Comparison of ENCODE assay signal across 9 cellular contexts in the genomic region with DNA sequence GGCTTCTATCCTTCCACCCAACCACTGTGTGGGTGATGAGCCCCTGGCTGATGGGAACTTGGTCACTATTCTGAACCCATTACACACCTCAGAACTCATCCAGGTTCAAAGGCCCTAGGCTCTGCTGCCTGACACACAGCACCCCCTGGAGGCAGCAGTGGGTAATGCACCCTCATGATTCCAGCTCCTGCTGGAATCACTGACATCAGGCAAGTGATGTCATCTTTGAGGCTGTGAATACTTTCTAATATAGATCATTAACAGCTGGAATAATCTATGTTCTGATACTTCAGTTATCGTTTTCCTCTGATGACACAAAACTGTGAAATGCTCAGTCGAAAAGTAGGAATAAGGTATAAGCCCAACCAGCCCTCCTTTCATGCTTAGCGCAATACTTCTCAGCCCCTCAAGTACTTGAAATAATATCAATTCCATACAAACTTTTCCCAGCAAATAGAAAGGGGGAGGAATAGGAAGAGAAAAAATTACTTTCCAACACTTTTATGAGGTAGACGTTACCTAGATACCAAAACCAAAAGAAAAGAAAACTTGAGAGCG. TPM values are rescaled to one million over a fixed set of nuclear protein-coding genes. Genes with fewer than 3 reads are reported as not detected.
DNase-seq lines count a peak whose midpoint lies in the region; ATAC-seq and TF ChIP-seq lines count a peak whose summit lies in the region.
"Had no signal": no experiment of that assay in that cellular context is flagged by ENCODE, and none has a peak within 500 bp of the region (broad histone marks: within the 10 kb centered on the region; RNA-seq: fewer than 3 reads in every experiment).

No MANE protein-coding gene starts in this region.

- H2AFZ ChIP-seq in PC-9 (no peak overlapping the region), trophoblast cell (ENCODE audit: insufficient read depth, low read length, poor library complexity) (no peak overlapping the region)

- H3K4me2 ChIP-seq in PC-9: no peak overlapping the region
- H3K4me2 ChIP-seq in trophoblast cell (ENCODE audit: low read length): no peak overlapping the region

- CTCF ChIA-PET in BJ (lab: Yijun Ruan, JAX): interaction anchor here (0.6 to 2.3 kb wide), 17 partner anchors 9 to 348 kb away, joined by 3 to 17 read pairs (median 4); no protein-coding TSS in a partner anchor
- CTCF ChIA-PET in PC-9 (lab: Charles Lee): interaction anchor here (0.9 to 1.3 kb wide), 5 partner anchors 17 to 347 kb away, joined by 3 to 6 read pairs (median 3); no protein-coding TSS in a partner anchor

- H3K36me3 ChIP-seq in BJ (ENCODE audit: control insufficient read depth, insufficient read depth, low read length) (no peaks in the 10 kb centered on the region), PC-9 (ENCODE audit: low read depth) (no peaks in the 10 kb centered on the region), trophoblast cell (ENCODE audit: control insufficient read depth in 1 of 2, insufficient read depth in 2 of 2, low read length in 2 of 2) (no peaks in the 10 kb centered on the region), upper lobe of right lung (no peaks in the 10 kb centered on the region)

- no peak overlapping the region for H2BK120ac ChIP-seq in trophoblast cell (ENCODE audit: insufficient read depth, low read length, poor library complexity)

- no peaks in the 10 kb centered on the region for H3K79me2 ChIP-seq in PC-9 (ENCODE audit: low read depth)
- no peaks in the 10 kb centered on the region for H3K79me2 ChIP-seq in trophoblast cell (ENCODE audit: control insufficient read depth, insufficient read depth, low read length, poor library complexity)

- no peak overlapping the region for H3K27ac ChIP-seq in PC-9
- H3K27ac ChIP-seq in trophoblast cell (ENCODE audit: low read depth, low read length): no peak overlapping the region
- no peak overlapping the region for H3K27ac ChIP-seq in upper lobe of right lung

- no peaks in the 10 kb centered on the region for H3K4me1 ChIP-seq in PC-9 (replicated peaks; ENCODE audit: insufficient read depth)
- H3K4me1 ChIP-seq in trophoblast cell (ENCODE audit: control insufficient read depth in 1 of 2, insufficient read depth in 2 of 2, low read length in 2 of 2): no peaks in the 10 kb centered on the region
- no peaks in the 10 kb centered on the region for H3K4me1 ChIP-seq in upper lobe of right lung

- no peak overlapping the region for H3K23ac ChIP-seq in trophoblast cell (ENCODE audit: low read length)

- H3K27me3 ChIP-seq in BJ (ENCODE audit: control insufficient read depth, insufficient read depth, low read length): peaks cover 10% of the 10 kb centered on the region
- no peaks in the 10 kb centered on the region for H3K27me3 ChIP-seq in PC-9 (ENCODE audit: insufficient read depth, low read depth)
- no peaks in the 10 kb centered on the region for H3K27me3 ChIP-seq in trophoblast cell (ENCODE audit: insufficient read depth, low read length)
- H3K27me3 ChIP-seq in upper lobe of right lung: no peaks in the 10 kb centered on the region

- H2AK5ac ChIP-seq in trophoblast cell (ENCODE audit: low read length): no peak overlapping the region

- BruUV-seq in PC-9 (replicated peaks; lab: Mats Ljungman, UMichigan): no TSS peak

- DNase-seq in BJ (ENCODE audit: low read depth) (no peak), PC-9 (peak; percentile 50 to 68), germinal center (ENCODE audit: low spot score) (peak; percentile 72), trophoblast cell (peak; percentile 52 to 79), upper lobe of right lung (peak; percentile 72)
- peak; percentile 52 to 62 for DNase-seq in activated T-helper 1 cell treated with anti-CD3 and anti-CD28 coated beads, Interleukin-2, amount 50 U/mL, for 16 hours (ENCODE audit: low read depth in 1 of 2, low spot score in 1 of 2)

- TF ChIP-seq CTCF in BJ (IDR thresholded peaks at IDR 0.05; ENCODE audit: insufficient read depth, low read depth, low read length): peak; percentile 97
- peak; percentile 99 for TF ChIP-seq CTCF in PC-9 (conservative IDR thresholded peaks at IDR 0.05)
- peak; percentile 99 for TF ChIP-seq CTCF in upper lobe of right lung (IDR thresholded peaks at IDR 0.05)

- no peak overlapping the region for H2BK5ac ChIP-seq in trophoblast cell (ENCODE audit: low read depth, low read length, poor library complexity)

- H3K4me3 ChIP-seq in BJ (ENCODE audit: low read depth, low read length) (no peak overlapping the region), PC-9 (no peak overlapping the region), trophoblast cell (ENCODE audit: low read depth, low read length) (no peak overlapping the region), upper lobe of right lung (no peak overlapping the region)

- POLR2A ChIA-PET in BJ (lab: Charles Lee) (no interaction called here), PC-9 (lab: Charles Lee; ENCODE audit: unreplicated experiment) (interaction anchor here (0.6 to 0.7 kb wide), 2 partner anchors 212 to 220 kb away, joined by 3 to 8 read pairs; no protein-coding TSS in a partner anchor)

- H2BK12ac ChIP-seq in trophoblast cell (ENCODE audit: low read length): no peak overlapping the region

- no peak overlapping the region for H4K12ac ChIP-seq in trophoblast cell (ENCODE audit: low read depth, low read length)

- H3K9me3 ChIP-seq in PC-9 (ENCODE audit: insufficient read depth, low read depth) (no peaks in the 10 kb centered on the region), trophoblast cell (ENCODE audit: insufficient read depth, low read depth, low read length) (no peaks in the 10 kb centered on the region), upper lobe of right lung (no peaks in the 10 kb centered on the region)

- H4K91ac ChIP-seq in trophoblast cell (ENCODE audit: low read depth, low read length): no peak overlapping the region

- no peaks in the 10 kb centered on the region for H4K20me1 ChIP-seq in PC-9 (ENCODE audit: insufficient read depth)

- H4K8ac ChIP-seq in trophoblast cell (ENCODE audit: low read depth, low read length): no peak overlapping the region

- H3K9ac ChIP-seq in trophoblast cell (ENCODE audit: low read length): no peak overlapping the region

- ATAC-seq in GM19463 (IDR thresholded peaks at IDR 0.05; ENCODE audit: unreplicated experiment) (peak; percentile 50), upper lobe of right lung (peak; percentile 93), HG03439 (IDR thresholded peaks at IDR 0.05; ENCODE audit: unreplicated experiment) (no peak)

- H3K18ac ChIP-seq in trophoblast cell (ENCODE audit: low read length): no peak overlapping the region

- intact Hi-C loops in PC-9 (cut with micrococcal nuclease; ENCODE audit: unreplicated experiment): no loop called here
- intact Hi-C loops in upper lobe of right lung (cut with DNase I): no loop called here

- no CpG with 5 or more reads among the region's 5 CpGs for WGBS in trophoblast cell (ENCODE audit: extremely low coverage, insufficient coverage, insufficient read length)

- H3K4ac ChIP-seq in trophoblast cell (ENCODE audit: low read depth, low read length): no peak overlapping the region

- no peaks in the 10 kb centered on the region for H3K79me1 ChIP-seq in trophoblast cell (ENCODE audit: low read length)

- no peaks in the 10 kb centered on the region for H3F3A ChIP-seq in PC-9 (ENCODE audit: insufficient read depth, low read depth)

- H3K14ac ChIP-seq in trophoblast cell (ENCODE audit: low read length): no peak overlapping the region

- H3K9me2 ChIP-seq in PC-9 (ENCODE audit: insufficient read depth): no peaks in the 10 kb centered on the region

RNA-seq across cellular contexts. Expression of gene RBP3, which starts 7.5 kb away (rescaled TPM):
- polyA plus RNA-seq in BJ (2011; rRNA removed): not detected in 2 replicates
- polyA minus RNA-seq in BJ (2011; rRNA and poly(A)+ RNA removed): 0.05 TPM in 1 of 2 replicates, not detected in the other
- not detected in 2 replicates for total RNA-seq in PC-9 (2021)
- not detected in 2 replicates for polyA plus RNA-seq in trophoblast cell (2013)
- not detected for total RNA-seq in upper lobe of right lung
- polyA plus RNA-seq: IgD-negative memory B cell had no signal

RNA-seq across cellular contexts. Expression of gene GDF2, which starts 18.4 kb away (rescaled TPM):
- not detected in 2 replicates for polyA plus RNA-seq in BJ (2011; rRNA removed)
- polyA minus RNA-seq in BJ (2011; rRNA and poly(A)+ RNA removed): not detected in 2 replicates
- total RNA-seq in PC-9 (2021) (not detected in 2 replicates), upper lobe of right lung (not detected)
- polyA plus RNA-seq in trophoblast cell (2013): not detected in 2 replicates
- polyA plus RNA-seq: IgD-negative memory B cell had no signal

RNA-seq across cellular contexts. Expression of gene GDF10, which starts 40.7 kb away (rescaled TPM):
- polyA plus RNA-seq in BJ (2011; rRNA removed): not detected in 2 replicates
- polyA minus RNA-seq in BJ (2011; rRNA and poly(A)+ RNA removed): not detected in 2 replicates
- total RNA-seq in PC-9 (2021) (not detected in 2 replicates), upper lobe of right lung (16.8 TPM)
- 0.04 TPM in 1 of 2 replicates, not detected in the other for polyA plus RNA-seq in trophoblast cell (2013)
- polyA plus RNA-seq: IgD-negative memory B cell had no signal

RNA-seq across cellular contexts. Expression of gene ZNF488, which starts 43.4 kb away (rescaled TPM):
- 0.15 and 0.17 TPM in 2 replicates for polyA plus RNA-seq in BJ (2011; rRNA removed)
- 0.09 and 0.15 TPM in 2 replicates for polyA minus RNA-seq in BJ (2011; rRNA and poly(A)+ RNA removed)
- total RNA-seq in PC-9 (2021): 11.4 and 18.1 TPM in 2 replicates
- 34.5 and 39.7 TPM in 2 replicates for polyA plus RNA-seq in trophoblast cell (2013)
- 0.41 TPM for total RNA-seq in upper lobe of right lung
- polyA plus RNA-seq: IgD-negative memory B cell had no signal

Comparison
In these comparisons a context has a peak if more than half of its experiments do, and no peak if none do; other contexts are left out.
1. RNA of gene GDF10, which starts 40.7 kb away (total RNA-seq): 16.8 TPM in upper lobe of right lung (single experiment); not detected in PC-9; every median in the first group is over 10 times any median in the second.
2. Peak in every context shown above with its lines, with median percentiles within 50 percentile points of each other: CTCF ChIP-seq.